Comparison of ENCODE assay signal across 1 cellular context in genomic region chr12:113194971-113195391, GRCh38.
TF ChIP-seq lines count a peak whose summit lies in the region.

No MANE protein-coding gene starts in this region.

TF ChIP-seq in SK-N-SH, 30 proteins besides CTCF, POLR2A, EP300 and RAD21 (continued from another document):
- TF ChIP-seq USF2 (IDR thresholded peaks at IDR 0.05; ENCODE audit: borderline replicate concordance, low read depth, low read length) (no peak), YY1 (IDR thresholded peaks at IDR 0.05; ENCODE audit: low read depth) (no peak), EZH2phosphoT487 (IDR thresholded peaks at IDR 0.05; ENCODE audit: borderline replicate concordance, low read depth) (no peak), RFX5 (IDR thresholded peaks at IDR 0.05; ENCODE audit: low read length) (no peak), MEF2A (IDR thresholded peaks at IDR 0.05; ENCODE audit: borderline replicate concordance, low read depth) (no peak), SMC3 (IDR thresholded peaks at IDR 0.05; ENCODE audit: low read depth, low read length) (no peak), RXRA (IDR thresholded peaks at IDR 0.05; ENCODE audit: borderline replicate concordance, low read depth) (peak; percentile 48; the same call in 1 of the 2 replicates), TEAD4 (IDR thresholded peaks at IDR 0.05; ENCODE audit: borderline replicate concordance, insufficient read depth) (0 out of 2 replicates have a peak, but pooled peaks have one; percentile 11)
TF ChIP-seq in SK-N-SH: peak in this region for 5.
